Comparison of ENCODE assay signal across 19 cellular contexts in the genomic region with DNA sequence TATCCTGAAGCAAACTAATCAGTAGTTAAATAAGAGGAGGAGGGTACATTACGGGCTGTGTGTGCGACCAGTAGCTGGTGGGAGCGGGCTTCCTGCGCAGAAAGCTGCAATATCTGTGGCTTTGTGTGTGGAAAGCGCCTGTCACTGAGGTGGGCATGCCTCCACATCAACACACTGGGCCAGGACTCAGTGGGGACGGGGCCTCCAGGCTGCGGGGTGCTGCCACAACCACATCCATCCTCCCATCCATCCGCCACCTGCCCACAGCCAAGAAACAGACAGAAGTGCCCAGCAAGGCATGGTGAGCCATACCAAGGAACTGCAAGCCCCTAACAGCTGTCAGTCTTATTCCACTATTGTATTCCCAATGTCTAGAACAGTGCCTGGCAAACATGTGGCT.
DNase-seq lines count a peak whose midpoint lies in the region; ATAC-seq and TF ChIP-seq lines count a peak whose summit lies in the region.
"Had no signal": no experiment of that assay in that cellular context is flagged by ENCODE, and none has a peak within 500 bp of the region (broad histone marks: within the 10 kb centered on the region; RNA-seq: fewer than 3 reads in every experiment).

No MANE protein-coding gene starts in this region.

- H3K27me3 ChIP-seq in heart left ventricle (no peaks in the 10 kb centered on the region), gastrocnemius medialis (no peaks in the 10 kb centered on the region)
- H3K27me3 ChIP-seq: BLaER1 had no signal

- H3K4me1 ChIP-seq in heart left ventricle: no peaks in the 10 kb centered on the region
- H3K4me1 ChIP-seq in gastrocnemius medialis: no peaks in the 10 kb centered on the region
- H3K4me1 ChIP-seq: BLaER1, Caco-2, HAP-1 had no signal

- TF ChIP-seq CTCF in heart left ventricle (IDR thresholded peaks at IDR 0.05): no peak
- TF ChIP-seq CTCF in neural crest cell (conservative IDR thresholded peaks at IDR 0.05): no peak
- TF ChIP-seq CTCF in gastrocnemius medialis (IDR thresholded peaks at IDR 0.05 in 4 of 5, conservative IDR thresholded peaks at IDR 0.05 in 1 of 5): no peak

- H3K9me3 ChIP-seq in heart left ventricle: peaks cover 0 to 12% (median 2%) of the 10 kb centered on the region in 12 donors
- H3K9me3 ChIP-seq in gastrocnemius medialis: no peaks in the 10 kb centered on the region
- H3K9me3 ChIP-seq: Caco-2, HAP-1 had no signal

- H3K27ac ChIP-seq in heart left ventricle: no peak overlapping the region
- H3K27ac ChIP-seq in gastrocnemius medialis: no peak overlapping the region
- H3K27ac ChIP-seq: 22Rv1, BLaER1, C4-2B had no signal

- in situ Hi-C loops in gastrocnemius medialis (cut with MboI; ENCODE audit: low sequenced_read_pairs in 4 of 4): no loop called here

- peaks cover 14% of the 10 kb centered on the region for H3K9me3 Mint-ChIP-seq in neural crest cell
- H3K9me3 Mint-ChIP-seq: CD8-positive, alpha-beta T cell had no signal

- intact Hi-C loops in cardiac septum (cut with DNase I): no loop called here
- intact Hi-C loops in heart left ventricle (cut with DNase I): no loop called here
- intact Hi-C loops in gastrocnemius medialis (cut with DNase I; ENCODE audit: low total_unique reads): no loop called here

- peak overlapping the region; percentile 83 for H3K27ac Mint-ChIP-seq in neural crest cell (ENCODE audit: unreplicated experiment)
- H3K27ac Mint-ChIP-seq: B cell; CD4-positive, CD25-positive, alpha-beta regulatory T cell; CD8-positive, alpha-beta T cell; GM23338; HFFc6 had no signal

- H3K27me3 Mint-ChIP-seq in neural crest cell (ENCODE audit: low read depth): no peaks in the 10 kb centered on the region

- ATAC-seq in heart left ventricle: no peak
- no peak for ATAC-seq in gastrocnemius medialis
- ATAC-seq: CD8-positive, alpha-beta T cell; GM23338 had no signal

- no peak overlapping the region for H3K4me3 ChIP-seq in heart left ventricle
- no peak overlapping the region for H3K4me3 ChIP-seq in gastrocnemius medialis
- H3K4me3 ChIP-seq: BLaER1, GM23338, HAP-1 had no signal

- DNase-seq in cardiac septum (ENCODE audit: low spot score) (peak; percentile 54), heart left ventricle (no peak), UCSD-AML1 (lab: John Stamatoyannopoulos, UW; ENCODE audit: unreplicated experiment) (peak; percentile 40), neural crest cell (ENCODE audit: low read depth, low spot score) (no peak), NCI-H2029 (lab: John Stamatoyannopoulos, UW) (no peak), gastrocnemius medialis (no peak)
- DNase-seq in stimulated activated CD4-positive, alpha-beta T cell treated with anti-CD3 and anti-CD28 coated beads, Interleukin-15, amount 100 ng/mL, for 24 hours: no peak
- DNase-seq: Caco-2; CD4-positive, CD25-positive, alpha-beta regulatory T cell; CD8-positive, alpha-beta T cell; DMS79; GF-D8; HFFc6 had no signal

- TF ChIP-seq POLR2A in heart left ventricle (IDR thresholded peaks at IDR 0.05): no peak
- no peak for TF ChIP-seq POLR2A in gastrocnemius medialis (IDR thresholded peaks at IDR 0.05)

- no peak overlapping the region for H3K4me3 Mint-ChIP-seq in neural crest cell
- H3K4me3 Mint-ChIP-seq: B cell; CD4-positive, CD25-positive, alpha-beta regulatory T cell; CD8-positive, alpha-beta T cell; GM23338; HFFc6 had no signal

- 80 to 96% (median 89%) methylated on average over 6 to 8 of the region's 8 CpGs for WGBS in heart left ventricle, 4 donors

- H3K36me3 ChIP-seq in heart left ventricle: no peaks in the 10 kb centered on the region
- H3K36me3 ChIP-seq in gastrocnemius medialis: no peaks in the 10 kb centered on the region
- H3K36me3 ChIP-seq: BLaER1, HAP-1 had no signal

- H3K36me3 Mint-ChIP-seq in neural crest cell (ENCODE audit: low read depth): peaks cover 20% of the 10 kb centered on the region
- H3K36me3 Mint-ChIP-seq: CD4-positive, CD25-positive, alpha-beta regulatory T cell; CD8-positive, alpha-beta T cell had no signal

- H3K4me1 Mint-ChIP-seq in neural crest cell: peaks cover 21% of the 10 kb centered on the region
- H3K4me1 Mint-ChIP-seq: B cell; CD4-positive, CD25-positive, alpha-beta regulatory T cell; GM23338 had no signal

Comparison
In these comparisons a context has a peak if more than half of its experiments do, and no peak if none do; other contexts are left out.
1. DNase-seq: peak in cardiac septum (single experiment) and UCSD-AML1 (single experiment); none in heart left ventricle (0 of 5), neural crest cell (single experiment), NCI-H2029 (single experiment), gastrocnemius medialis (0 of 2) and stimulated activated CD4-positive, alpha-beta T cell treated with anti-CD3 and anti-CD28 coated beads, Interleukin-15, amount 100 ng/mL, for 24 hours (single experiment).